ENCODE assay signal across 21 cellular contexts in genomic region chr2:43927442-43927841, GRCh38.
DNase-seq lines count a peak whose midpoint lies in the region; ATAC-seq and TF ChIP-seq lines count a peak whose summit lies in the region.
"Had no signal": no experiment of that assay in that cellular context is flagged by ENCODE, and none has a peak within 500 bp of the region (broad histone marks: within the 10 kb centered on the region; RNA-seq: fewer than 3 reads in every experiment).

No MANE protein-coding gene starts in this region.

- peaks cover 4% of the 10 kb centered on the region for H3K4me1 Mint-ChIP-seq in stimulated activated naive CD8-positive, alpha-beta T cell treated with anti-CD3 and anti-CD28 coated beads, Interleukin-15, amount 100 ng/mL, for 72 hours
- peaks cover 23% of the 10 kb centered on the region for H3K4me1 Mint-ChIP-seq in activated T-helper 1 cell treated with anti-CD3 and anti-CD28 coated beads, Interleukin-12 subunit alpha, Interleukin-12 subunit beta, Interleukin-2, Interleukin-4 antibody, amounts not matched to agents 30 ng/mL and 10 ng/mL and 1 ng/mL, durations not matched to agents 14 hours and 24 hours and 36 hours (ENCODE audit: low read depth)

- intact Hi-C loops in activated T-helper 1 cell treated with anti-CD3 and anti-CD28 coated beads, Interleukin-12 subunit alpha, Interleukin-12 subunit beta, Interleukin-2, Interleukin-4 antibody, amounts not matched to agents 30 ng/mL and 10 ng/mL and 1 ng/mL, durations not matched to agents 14 hours and 24 hours and 36 hours (cut with micrococcal nuclease), result no loop called here
- intact Hi-C loops in thyroid gland (cut with DNase I), result no loop called here

- H3K4me3 ChIP-seq in thyroid gland (replicated peaks in 1 of 3), result no peak overlapping the region
- H3K4me3 ChIP-seq: heart left ventricle, tibial artery had no signal

- H3K27me3 Mint-ChIP-seq in stimulated activated naive CD8-positive, alpha-beta T cell treated with anti-CD3 and anti-CD28 coated beads, Interleukin-15, amount 100 ng/mL, for 72 hours, result no peaks in the 10 kb centered on the region
- no peaks in the 10 kb centered on the region for H3K27me3 Mint-ChIP-seq in activated T-helper 1 cell treated with anti-CD3 and anti-CD28 coated beads, Interleukin-12 subunit alpha, Interleukin-12 subunit beta, Interleukin-2, Interleukin-4 antibody, amounts not matched to agents 30 ng/mL and 10 ng/mL and 1 ng/mL, durations not matched to agents 14 hours and 24 hours and 36 hours (ENCODE audit: insufficient read depth)
- H3K27me3 Mint-ChIP-seq: naive thymus-derived CD4-positive, alpha-beta T cell had no signal

- no peaks in the 10 kb centered on the region for H3K27me3 ChIP-seq in thyroid gland
- H3K27me3 ChIP-seq: heart left ventricle, Peyer's patch, tibial artery had no signal

- no peak for TF ChIP-seq CTCF in thyroid gland (IDR thresholded peaks at IDR 0.05)

- H3K36me3 Mint-ChIP-seq in activated T-helper 1 cell treated with anti-CD3 and anti-CD28 coated beads, Interleukin-12 subunit alpha, Interleukin-12 subunit beta, Interleukin-2, Interleukin-4 antibody, amounts not matched to agents 30 ng/mL and 10 ng/mL and 1 ng/mL, durations not matched to agents 14 hours and 24 hours and 36 hours (ENCODE audit: low read depth), result peaks cover 46% of the 10 kb centered on the region

- peaks cover 5 to 9% of the 10 kb centered on the region in 2 donors for H3K36me3 ChIP-seq in thyroid gland

- no peaks in the 10 kb centered on the region for H3K4me1 ChIP-seq in thyroid gland
- H3K4me1 ChIP-seq: heart left ventricle, Peyer's patch, tibial artery had no signal

- no peak overlapping the region for H3K4me3 Mint-ChIP-seq in stimulated activated naive CD8-positive, alpha-beta T cell treated with anti-CD3 and anti-CD28 coated beads, Interleukin-15, amount 100 ng/mL, for 72 hours
- peak overlapping the region; percentile 65 for H3K4me3 Mint-ChIP-seq in activated T-helper 1 cell treated with anti-CD3 and anti-CD28 coated beads, Interleukin-12 subunit alpha, Interleukin-12 subunit beta, Interleukin-2, Interleukin-4 antibody, amounts not matched to agents 30 ng/mL and 10 ng/mL and 1 ng/mL, durations not matched to agents 14 hours and 24 hours and 36 hours

- H3K27ac ChIP-seq in thyroid gland, result no peak overlapping the region
- H3K27ac ChIP-seq: heart left ventricle, Peyer's patch, tibial artery, VCaP had no signal

- DNase-seq in stimulated activated naive CD8-positive, alpha-beta T cell treated with anti-CD3 and anti-CD28 coated beads, Interleukin-15, amount 100 ng/mL, for 72 hours, result no peak
- DNase-seq in stimulated activated naive CD8-positive, alpha-beta T cell treated with anti-CD3 and anti-CD28 coated beads, Interleukin-15, Interleukin-2, amounts not matched to agents 100 U/mL and 50 U/mL, for 24 hours, result no peak
- DNase-seq in activated T-helper 1 cell treated with anti-CD3 and anti-CD28 coated beads, Interleukin-12 subunit alpha, Interleukin-12 subunit beta, Interleukin-2, Interleukin-4 antibody, amounts not matched to agents 30 ng/mL and 10 ng/mL and 1 ng/mL, durations not matched to agents 14 hours and 24 hours and 36 hours (ENCODE audit: low spot score), result no peak
- DNase-seq in thyroid gland, result no peak
- no peak for DNase-seq in NCI-H146 treated with DMSO at 0.1 percent for 48 hours (lab: John Stamatoyannopoulos, UW; ENCODE audit: unreplicated experiment)
- DNase-seq: activated gamma-delta T cell; aorta; caudate nucleus; HCEC 1CT; heart left ventricle; naive thymus-derived CD4-positive, alpha-beta T cell; NCI-H1436 treated with DMSO at 0.1 percent for 48 hours; NCI-H524 treated with DMSO at 0.1 percent for 48 hours; Peyer's patch; retina; stimulated activated CD4-positive, alpha-beta T cell treated with anti-CD3 and anti-CD28 coated beads, Interleukin-2, amount 100 ng/mL, for 48 hours; stimulated activated naive CD4-positive, alpha-beta T cell treated with Interleukin-2 at 50 U/mL for 16 hours; tibial artery had no signal

- WGBS in thyroid gland, 2 donors, result 90 to 97% methylated on average over 4 of the region's 4 CpGs

- no peak for TF ChIP-seq POLR2A in thyroid gland (IDR thresholded peaks at IDR 0.05)

- H3K9me3 ChIP-seq in thyroid gland, result no peaks in the 10 kb centered on the region
- H3K9me3 ChIP-seq: heart left ventricle, Peyer's patch, tibial artery had no signal

- ATAC-seq in stimulated activated naive CD8-positive, alpha-beta T cell treated with anti-CD3 and anti-CD28 coated beads, Interleukin-15, amount 100 ng/mL, for 72 hours, result peak; percentile 37
- ATAC-seq in stimulated activated naive CD8-positive, alpha-beta T cell treated with anti-CD3 and anti-CD28 coated beads, Interleukin-15, Interleukin-2, amounts not matched to agents 100 U/mL and 50 U/mL, for 24 hours, result no peak
- ATAC-seq in GM21390 (IDR thresholded peaks at IDR 0.05; ENCODE audit: unreplicated experiment), result peak; percentile 53
- no peak for ATAC-seq in GM19395 (IDR thresholded peaks at IDR 0.05; ENCODE audit: unreplicated experiment)
- ATAC-seq: heart left ventricle; naive thymus-derived CD4-positive, alpha-beta T cell had no signal

- H3K27ac Mint-ChIP-seq in stimulated activated naive CD8-positive, alpha-beta T cell treated with anti-CD3 and anti-CD28 coated beads, Interleukin-15, amount 100 ng/mL, for 72 hours, result no peak overlapping the region
- H3K27ac Mint-ChIP-seq in activated T-helper 1 cell treated with anti-CD3 and anti-CD28 coated beads, Interleukin-12 subunit alpha, Interleukin-12 subunit beta, Interleukin-2, Interleukin-4 antibody, amounts not matched to agents 30 ng/mL and 10 ng/mL and 1 ng/mL, durations not matched to agents 14 hours and 24 hours and 36 hours, result no peak overlapping the region

- no peaks in the 10 kb centered on the region for H3K9me3 Mint-ChIP-seq in stimulated activated naive CD8-positive, alpha-beta T cell treated with anti-CD3 and anti-CD28 coated beads, Interleukin-15, amount 100 ng/mL, for 72 hours
- H3K9me3 Mint-ChIP-seq in activated T-helper 1 cell treated with anti-CD3 and anti-CD28 coated beads, Interleukin-12 subunit alpha, Interleukin-12 subunit beta, Interleukin-2, Interleukin-4 antibody, amounts not matched to agents 30 ng/mL and 10 ng/mL and 1 ng/mL, durations not matched to agents 14 hours and 24 hours and 36 hours, result no peaks in the 10 kb centered on the region
- H3K9me3 Mint-ChIP-seq: naive thymus-derived CD4-positive, alpha-beta T cell had no signal

Comparison
In these comparisons a context has a peak if more than half of its experiments do, and no peak if none do; other contexts are left out.
1. ATAC-seq: peak in stimulated activated naive CD8-positive, alpha-beta T cell treated with anti-CD3 and anti-CD28 coated beads, Interleukin-15, amount 100 ng/mL, for 72 hours (single experiment) and GM21390 (single experiment); none in stimulated activated naive CD8-positive, alpha-beta T cell treated with anti-CD3 and anti-CD28 coated beads, Interleukin-15, Interleukin-2, amounts not matched to agents 100 U/mL and 50 U/mL, for 24 hours (single experiment) and GM19395 (single experiment).